ENCODE assay signal across 1 cellular context in genomic region chr5:148421661-148422060, GRCh38.
TF ChIP-seq lines count a peak whose summit lies in the region.

No MANE protein-coding gene starts in this region.

TF ChIP-seq in GM23338, 12 proteins besides CTCF, POLR2A, EP300 and RAD21:
- no peak for TF ChIP-seq ZNF114 (CRISPR knock-in tag; IDR thresholded peaks at IDR 0.05)
- no peak for TF ChIP-seq CREB1 (CRISPR knock-in tag; IDR thresholded peaks at IDR 0.05; ENCODE audit: low read depth)
- no peak for TF ChIP-seq JUNB (IDR thresholded peaks at IDR 0.05; ENCODE audit: unreplicated experiment)
- TF ChIP-seq ETS1 (IDR thresholded peaks at IDR 0.05), result no peak
- TF ChIP-seq REST (IDR thresholded peaks at IDR 0.05; ENCODE audit: unreplicated experiment), result no peak
